Comparison of ENCODE assay signal across 21 cellular contexts in genomic region chr5:13536921-13537320, GRCh38.
"Had no signal": no experiment of that assay in that cellular context is flagged by ENCODE, and none has a peak within 500 bp of the region (broad histone marks: within the 10 kb centered on the region; RNA-seq: fewer than 3 reads in every experiment).

No MANE protein-coding gene starts in this region.

- H3K4me1 Mint-ChIP-seq: activated CD4-positive, alpha-beta T cell treated with anti-CD3 and anti-CD28 coated beads, Interleukin-2, amount 10 ng/mL, durations not matched to agents 24 days and 14 days; natural killer cell had no signal

- H3K27me3 ChIP-seq: ascending aorta, breast epithelium, esophagus muscularis mucosa, foreskin keratinocyte, hepatocyte, sigmoid colon, spleen, tibial artery had no signal

- H2AFZ ChIP-seq: hepatocyte had no signal

- H3K4me1 ChIP-seq: ascending aorta, breast epithelium, esophagus muscularis mucosa, foreskin keratinocyte, spleen, tibial artery had no signal

- H3K4me3 ChIP-seq: ascending aorta, breast epithelium, esophagus muscularis mucosa, hepatocyte, sigmoid colon, spleen, tibial artery had no signal

- H3K4me2 ChIP-seq: hepatocyte had no signal

- H3K79me2 ChIP-seq: hepatocyte had no signal

- H3K36me3 ChIP-seq: ascending aorta, breast epithelium, esophagus muscularis mucosa, sigmoid colon, spleen, tibial artery had no signal

- DNase-seq: activated CD4-positive, alpha-beta T cell treated with anti-CD3 and anti-CD28 coated beads, Interleukin-2, amount 10 ng/mL, durations not matched to agents 24 days and 14 days; activated CD8-positive, alpha-beta T cell treated with anti-CD3 and anti-CD28 coated beads for 36 hours; activated effector memory CD4-positive, alpha-beta T cell treated with anti-CD3 and anti-CD28 coated beads, Interleukin-2, amount 50 U/mL, for 16 hours; activated naive CD4-positive, alpha-beta T cell treated with anti-CD3 and anti-CD28 coated beads, Interleukin-2, amount 50 U/mL, for 16 hours; activated T-cell treated with anti-CD3 and anti-CD28 coated beads, Interleukin-2, amount 50 U/mL, for 4 hours; effector CD4-positive, alpha-beta T cell; foreskin keratinocyte; left cardiac atrium; natural killer cell; nucleus accumbens; posterior cingulate gyrus; sigmoid colon; spleen; stimulated activated naive CD4-positive, alpha-beta T cell; T-helper 1 cell; T1000; tibial artery had no signal

- ATAC-seq: activated CD8-positive, alpha-beta T cell treated with anti-CD3 and anti-CD28 coated beads for 36 hours; activated T-cell treated with anti-CD3 and anti-CD28 coated beads, Interleukin-2, amount 50 U/mL, for 4 hours; foreskin keratinocyte; left cardiac atrium; natural killer cell had no signal

- H3K27me3 Mint-ChIP-seq: activated CD4-positive, alpha-beta T cell treated with anti-CD3 and anti-CD28 coated beads, Interleukin-2, amount 10 ng/mL, durations not matched to agents 24 days and 14 days; activated CD8-positive, alpha-beta T cell treated with anti-CD3 and anti-CD28 coated beads for 36 hours had no signal

- H3K9me3 Mint-ChIP-seq: activated CD4-positive, alpha-beta T cell treated with anti-CD3 and anti-CD28 coated beads, Interleukin-2, amount 10 ng/mL, durations not matched to agents 24 days and 14 days had no signal

- H3K27ac Mint-ChIP-seq: activated CD4-positive, alpha-beta T cell treated with anti-CD3 and anti-CD28 coated beads, Interleukin-2, amount 10 ng/mL, durations not matched to agents 24 days and 14 days; activated CD8-positive, alpha-beta T cell treated with anti-CD3 and anti-CD28 coated beads for 36 hours; natural killer cell had no signal

- H3K27ac ChIP-seq: ascending aorta, breast epithelium, esophagus muscularis mucosa, foreskin keratinocyte, hepatocyte, sigmoid colon, spleen, tibial artery had no signal

- H3K9me3 ChIP-seq: ascending aorta, breast epithelium, esophagus muscularis mucosa, sigmoid colon, tibial artery had no signal

- H3K36me3 Mint-ChIP-seq: natural killer cell had no signal

- H3K4me3 Mint-ChIP-seq: activated CD4-positive, alpha-beta T cell treated with anti-CD3 and anti-CD28 coated beads, Interleukin-2, amount 10 ng/mL, durations not matched to agents 24 days and 14 days; activated CD8-positive, alpha-beta T cell treated with anti-CD3 and anti-CD28 coated beads for 36 hours; activated T-cell treated with anti-CD3 and anti-CD28 coated beads, Interleukin-2, amount 50 U/mL, for 4 hours; natural killer cell had no signal
